Comparison of ENCODE assay signal across 8 cellular contexts in genomic region chr21:33360871-33361602, GRCh38. TPM values are rescaled to one million over a fixed set of nuclear protein-coding genes. Genes with fewer than 3 reads are reported as not detected.
DNase-seq lines count a peak whose midpoint lies in the region; ATAC-seq and TF ChIP-seq lines count a peak whose summit lies in the region.

No MANE protein-coding gene starts in this region.

- peak; percentile 73 for DNase-seq in AG04449 (ENCODE audit: low read depth, low spot score)
- peak; percentile 82 for DNase-seq in NCI-H345 treated with DMSO at 0.1 percent for 48 hours (lab: John Stamatoyannopoulos, UW; ENCODE audit: unreplicated experiment)
- DNase-seq in activated CD4-positive, alpha-beta T cell treated with anti-CD3 and anti-CD28 coated beads for 1 hour: peak; percentile 79
- peak; percentile 71 for DNase-seq in cerebellar cortex (ENCODE audit: low spot score)
- peak; percentile 71 to 87 for DNase-seq in left colon
- DNase-seq in stimulated activated CD4-positive, alpha-beta T cell treated with anti-CD3 and anti-CD28 coated beads, Interleukin-2, amount 100 ng/mL, for 4 hours (ENCODE audit: low read depth): peak; percentile 80

- peak; percentile 81 for ATAC-seq in GM18868 (IDR thresholded peaks at IDR 0.05; ENCODE audit: unreplicated experiment)
- peak; percentile 76 for ATAC-seq in HG03196 (IDR thresholded peaks at IDR 0.05; ENCODE audit: unreplicated experiment)
- ATAC-seq in left colon: peak; percentile 73

- peak; percentile 89 for TF ChIP-seq CTCF in AG04449 (IDR thresholded peaks at IDR 0.05; ENCODE audit: insufficient read depth, low read length, missing control alignments)

- CTCF ChIA-PET in AG04449 (lab: Yijun Ruan, JAX): interaction anchor here (0.6 to 7.7 kb wide), 47 partner anchors 8 to 268 kb away, joined by 3 to 86 read pairs (median 5); partner anchors contain the start of gene IFNAR1

- POLR2A ChIA-PET in AG04449 (lab: Yijun Ruan, JAX): interaction anchor here (0.6 kb wide), 1 partner anchor 49 kb away, joined by 3 read pairs; no protein-coding TSS in a partner anchor

- no peak overlapping the region for H3K4me3 ChIP-seq in AG04449 (ENCODE audit: low read depth, low read length)

- intact Hi-C loops in left colon (cut with DNase I, micrococcal nuclease): loop anchor here in 1 of 2 donors (5.0 kb wide), 1 partner anchor 159 kb away; no protein-coding TSS in a partner anchor

RNA-seq across cellular contexts. Expression of gene IFNAR1, which starts 36.3 kb away (rescaled TPM):
- 10 to 100 TPM; 37.1 to 50.1 TPM for total RNA-seq in left colon

RNA-seq across cellular contexts. Expression of gene IFNGR2, which starts 42.2 kb away (rescaled TPM):
- 100 to 1,000 TPM in 1 of 2 donors, 10 to 100 TPM in 1; 71.9 to 140 TPM for total RNA-seq in left colon
